ENCODE assay signal across 1 cellular context in the genomic region with DNA sequence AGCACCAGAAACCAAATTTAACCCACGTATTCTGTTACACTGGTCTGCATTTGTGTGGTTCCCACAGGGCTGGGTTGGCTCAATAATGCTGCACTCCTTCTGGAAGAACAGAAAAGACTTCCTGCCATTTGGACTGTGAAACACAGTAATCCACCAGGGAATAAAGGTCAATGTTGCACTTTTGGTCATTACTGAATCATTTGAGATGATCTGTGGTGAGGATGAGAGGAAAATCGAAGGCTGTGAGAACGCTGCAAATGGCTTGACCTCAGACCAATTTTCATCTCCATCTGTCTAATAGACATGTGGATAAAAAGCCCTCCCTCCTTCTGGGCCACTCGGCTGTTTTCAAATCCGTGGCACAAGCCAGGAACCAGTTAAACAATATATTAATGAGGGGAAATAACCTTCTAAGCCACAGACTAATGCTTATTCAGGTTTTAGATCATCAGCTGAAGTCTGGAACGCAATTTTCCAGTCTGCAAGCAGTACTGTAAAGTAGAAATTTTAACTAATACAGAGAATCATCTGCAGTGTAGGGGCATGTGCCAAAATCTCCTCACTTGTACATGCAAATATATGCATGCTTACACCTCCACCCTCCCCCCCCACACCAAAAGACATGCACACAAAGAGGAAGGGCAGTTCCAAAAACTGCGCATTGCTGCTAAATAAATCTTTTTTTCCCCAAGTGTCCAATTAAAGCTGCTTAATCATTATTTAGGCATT.
A peak's percentile ranks its signal among the peaks of the same experiment; 100 is the strongest.
TF ChIP-seq lines count a peak whose summit lies in the region.

No MANE protein-coding gene starts in this region.

TF ChIP-seq in neural cell, 6 proteins besides CTCF, POLR2A, EP300 and RAD21 (continued from another document):
- TF ChIP-seq, protein P1, sequence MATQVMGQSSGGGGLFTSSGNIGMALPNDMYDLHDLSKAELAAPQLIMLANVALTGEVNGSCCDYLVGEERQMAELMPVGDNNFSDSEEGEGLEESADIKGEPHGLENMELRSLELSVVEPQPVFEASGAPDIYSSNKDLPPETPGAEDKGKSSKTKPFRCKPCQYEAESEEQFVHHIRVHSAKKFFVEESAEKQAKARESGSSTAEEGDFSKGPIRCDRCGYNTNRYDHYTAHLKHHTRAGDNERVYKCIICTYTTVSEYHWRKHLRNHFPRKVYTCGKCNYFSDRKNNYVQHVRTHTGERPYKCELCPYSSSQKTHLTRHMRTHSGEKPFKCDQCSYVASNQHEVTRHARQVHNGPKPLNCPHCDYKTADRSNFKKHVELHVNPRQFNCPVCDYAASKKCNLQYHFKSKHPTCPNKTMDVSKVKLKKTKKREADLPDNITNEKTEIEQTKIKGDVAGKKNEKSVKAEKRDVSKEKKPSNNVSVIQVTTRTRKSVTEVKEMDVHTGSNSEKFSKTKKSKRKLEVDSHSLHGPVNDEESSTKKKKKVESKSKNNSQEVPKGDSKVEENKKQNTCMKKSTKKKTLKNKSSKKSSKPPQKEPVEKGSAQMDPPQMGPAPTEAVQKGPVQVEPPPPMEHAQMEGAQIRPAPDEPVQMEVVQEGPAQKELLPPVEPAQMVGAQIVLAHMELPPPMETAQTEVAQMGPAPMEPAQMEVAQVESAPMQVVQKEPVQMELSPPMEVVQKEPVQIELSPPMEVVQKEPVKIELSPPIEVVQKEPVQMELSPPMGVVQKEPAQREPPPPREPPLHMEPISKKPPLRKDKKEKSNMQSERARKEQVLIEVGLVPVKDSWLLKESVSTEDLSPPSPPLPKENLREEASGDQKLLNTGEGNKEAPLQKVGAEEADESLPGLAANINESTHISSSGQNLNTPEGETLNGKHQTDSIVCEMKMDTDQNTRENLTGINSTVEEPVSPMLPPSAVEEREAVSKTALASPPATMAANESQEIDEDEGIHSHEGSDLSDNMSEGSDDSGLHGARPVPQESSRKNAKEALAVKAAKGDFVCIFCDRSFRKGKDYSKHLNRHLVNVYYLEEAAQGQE (IDR thresholded peaks at IDR 0.05; ENCODE audit: borderline replicate concordance): peak; percentile 95
